In the genomic region with DNA sequence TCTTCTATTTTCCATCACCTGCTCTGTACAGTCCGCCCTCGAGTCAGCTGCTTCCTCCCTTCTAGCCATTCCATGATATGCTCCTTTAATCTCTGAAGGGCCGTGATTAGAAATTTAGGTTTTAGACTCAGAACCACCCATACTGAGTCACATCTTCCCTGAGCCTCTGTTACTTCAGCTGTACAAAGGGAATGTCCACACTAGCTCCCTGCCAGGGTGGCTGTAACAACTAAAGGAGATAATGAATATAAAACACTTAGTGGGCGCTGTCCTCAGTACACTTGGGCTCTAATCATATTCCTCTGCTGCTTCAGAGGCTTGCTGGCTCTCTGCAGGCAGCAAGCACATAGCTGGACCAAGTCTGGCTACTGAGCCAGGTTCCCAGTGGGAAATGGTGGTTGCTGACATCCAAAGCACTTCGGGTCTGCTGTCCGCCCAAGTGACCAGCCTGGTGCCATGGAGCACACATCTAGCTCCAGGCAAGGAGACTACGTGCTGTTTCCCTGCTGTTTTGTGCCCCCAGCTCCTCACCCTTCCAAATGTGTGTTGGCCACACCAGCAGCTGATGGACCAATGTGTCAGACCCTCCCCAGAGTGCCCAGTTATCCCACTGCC, we compare ENCODE assay signal across 8 cellular contexts.
DNase-seq lines count a peak whose midpoint lies in the region; ATAC-seq and TF ChIP-seq lines count a peak whose summit lies in the region.

No MANE protein-coding gene starts in this region.

- H4K20me1 ChIP-seq in DOHH2 (ENCODE audit: control insufficient read depth, insufficient read depth, low read depth, low read length) = no peaks in the 10 kb centered on the region

- peaks cover 3% of the 10 kb centered on the region; the same call in 1 of the 2 replicates for H3K79me2 ChIP-seq in DOHH2 (ENCODE audit: control insufficient read depth, low read length)

- H3K9me2 ChIP-seq in DOHH2 (replicated peaks; ENCODE audit: control insufficient read depth, low read length) = no peaks in the 10 kb centered on the region

- ATAC-seq in RWPE2 (ENCODE audit: low read depth) = no peak
- no peak for ATAC-seq in HG03095 (IDR thresholded peaks at IDR 0.05; ENCODE audit: unreplicated experiment)

- H3K4me1 ChIP-seq in DOHH2 (ENCODE audit: control insufficient read depth, low read length) (peaks cover 15% of the 10 kb centered on the region), RWPE2 (ENCODE audit: insufficient read depth, poor library complexity, severe bottlenecking) (peaks cover 6% of the 10 kb centered on the region), rectal smooth muscle tissue (ENCODE audit: control insufficient read depth, insufficient read depth, low read length) (peaks cover 4% of the 10 kb centered on the region)

- no peak for TF ChIP-seq POLR2A in erythroblast (IDR thresholded peaks at IDR 0.05; ENCODE audit: low read length)

- H3K27ac ChIP-seq in DOHH2 (ENCODE audit: low read depth, low read length) (no peak overlapping the region), RWPE2 (ENCODE audit: poor library complexity, severe bottlenecking) (peak overlapping the region; percentile 64), rectal smooth muscle tissue (ENCODE audit: low read depth, low read length) (peak overlapping the region; percentile 84)

- H3K4me3 ChIP-seq in DOHH2 (ENCODE audit: low read length) = peak overlapping the region; percentile 57
- H3K4me3 ChIP-seq in RWPE2 (ENCODE audit: severe bottlenecking) = no peak overlapping the region
- peak overlapping the region; percentile 72 for H3K4me3 ChIP-seq in rectal smooth muscle tissue (ENCODE audit: low read length)

- TF ChIP-seq CTCF in DOHH2 (IDR thresholded peaks at IDR 0.05; ENCODE audit: low read depth, low read length, poor library complexity, severe bottlenecking) = no peak
- no peak for TF ChIP-seq CTCF in RWPE2 (IDR thresholded peaks at IDR 0.05; ENCODE audit: poor library complexity, severe bottlenecking)

- H3F3A ChIP-seq in DOHH2 (ENCODE audit: control insufficient read depth, insufficient read depth) = peaks cover 14% of the 10 kb centered on the region

- DNase-seq in RWPE2 (ENCODE audit: low spot score) (no peak), erythroblast (lab: John Stamatoyannopoulos, UW) (peak; percentile 28 to 29), NCI-H748 treated with DMSO at 0.1 percent for 48 hours (lab: John Stamatoyannopoulos, UW) (no peak), DMS153 treated with DMSO at 0.1 percent for 48 hours (lab: John Stamatoyannopoulos, UW; ENCODE audit: unreplicated experiment) (no peak), GM19238 (ENCODE audit: insufficient read length, low spot score) (no peak)

- H3K4me2 ChIP-seq in DOHH2 (ENCODE audit: low read length) = peak overlapping the region; percentile 62

- H3K9ac ChIP-seq in rectal smooth muscle tissue (ENCODE audit: low read length) = no peak overlapping the region

- H3K9me3 ChIP-seq in DOHH2 (ENCODE audit: control insufficient read depth, insufficient read depth, low read length) = no peaks in the 10 kb centered on the region
- H3K9me3 ChIP-seq in RWPE2 (ENCODE audit: severe bottlenecking) = no peaks in the 10 kb centered on the region

- H3K27me3 ChIP-seq in DOHH2 (ENCODE audit: control insufficient read depth, low read length) (no peaks in the 10 kb centered on the region; the same call in 1 of the 2 replicates), RWPE2 (ENCODE audit: insufficient read depth, poor library complexity, severe bottlenecking) (no peaks in the 10 kb centered on the region), rectal smooth muscle tissue (ENCODE audit: control insufficient read depth, insufficient read depth, low read length) (no peaks in the 10 kb centered on the region)

- H3K36me3 ChIP-seq in DOHH2 (ENCODE audit: control insufficient read depth, low read length) (0 out of 2 replicates have a peak, but pooled peaks cover 3% of the 10 kb centered on the region), RWPE2 (ENCODE audit: low read depth) (no peaks in the 10 kb centered on the region), rectal smooth muscle tissue (ENCODE audit: control insufficient read depth, insufficient read depth, low read length) (peaks cover 2% of the 10 kb centered on the region)

Comparison
In these comparisons a context has a peak if more than half of its experiments do, and no peak if none do; other contexts are left out.
1. DNase-seq: peak in erythroblast (2 of 2); none in RWPE2 (single experiment), NCI-H748 treated with DMSO at 0.1 percent for 48 hours (single experiment), DMS153 treated with DMSO at 0.1 percent for 48 hours (single experiment) and GM19238 (single experiment).